ENCODE assay signal across 1 cellular context in the genomic region with DNA sequence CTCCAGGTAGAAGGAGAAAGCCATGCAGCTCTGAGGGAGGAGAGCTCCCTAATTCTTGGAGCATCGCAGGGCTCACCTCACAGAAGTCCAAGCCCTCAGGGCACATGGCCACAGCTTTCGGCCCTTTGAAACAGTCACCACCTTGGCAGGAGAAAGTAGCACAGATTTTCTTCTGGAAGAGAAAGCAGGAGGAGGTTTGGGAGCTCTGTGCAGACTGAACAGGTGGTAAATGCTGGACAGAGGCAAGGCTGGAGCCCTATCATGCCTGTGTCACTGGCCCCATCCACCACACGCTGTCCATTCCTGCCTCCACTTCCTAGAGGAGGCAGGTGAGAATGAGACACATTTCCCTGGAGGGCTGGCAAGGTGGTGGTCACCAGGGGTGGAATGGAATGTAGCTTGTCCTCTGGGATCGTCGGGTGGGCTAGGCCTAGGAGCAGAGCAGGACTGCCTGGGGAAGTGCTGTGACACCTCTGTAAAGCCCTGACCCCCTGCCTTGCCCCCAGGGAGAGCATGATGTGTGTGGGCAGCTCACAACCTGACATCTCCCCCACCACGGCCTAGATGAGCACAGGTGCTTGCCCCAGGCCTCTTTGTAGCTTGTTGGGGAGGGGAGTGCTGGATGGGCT.
A peak's percentile ranks its signal among the peaks of the same experiment; 100 is the strongest.
TF ChIP-seq lines count a peak whose summit lies in the region.

No MANE protein-coding gene starts in this region.

TF ChIP-seq in HepG2, 621 proteins besides CTCF, POLR2A, EP300 and RAD21:
- no peak for TF ChIP-seq ZFP90 (CRISPR knock-in tag; IDR thresholded peaks at IDR 0.05; ENCODE audit: borderline replicate concordance)
- TF ChIP-seq, protein P1, sequence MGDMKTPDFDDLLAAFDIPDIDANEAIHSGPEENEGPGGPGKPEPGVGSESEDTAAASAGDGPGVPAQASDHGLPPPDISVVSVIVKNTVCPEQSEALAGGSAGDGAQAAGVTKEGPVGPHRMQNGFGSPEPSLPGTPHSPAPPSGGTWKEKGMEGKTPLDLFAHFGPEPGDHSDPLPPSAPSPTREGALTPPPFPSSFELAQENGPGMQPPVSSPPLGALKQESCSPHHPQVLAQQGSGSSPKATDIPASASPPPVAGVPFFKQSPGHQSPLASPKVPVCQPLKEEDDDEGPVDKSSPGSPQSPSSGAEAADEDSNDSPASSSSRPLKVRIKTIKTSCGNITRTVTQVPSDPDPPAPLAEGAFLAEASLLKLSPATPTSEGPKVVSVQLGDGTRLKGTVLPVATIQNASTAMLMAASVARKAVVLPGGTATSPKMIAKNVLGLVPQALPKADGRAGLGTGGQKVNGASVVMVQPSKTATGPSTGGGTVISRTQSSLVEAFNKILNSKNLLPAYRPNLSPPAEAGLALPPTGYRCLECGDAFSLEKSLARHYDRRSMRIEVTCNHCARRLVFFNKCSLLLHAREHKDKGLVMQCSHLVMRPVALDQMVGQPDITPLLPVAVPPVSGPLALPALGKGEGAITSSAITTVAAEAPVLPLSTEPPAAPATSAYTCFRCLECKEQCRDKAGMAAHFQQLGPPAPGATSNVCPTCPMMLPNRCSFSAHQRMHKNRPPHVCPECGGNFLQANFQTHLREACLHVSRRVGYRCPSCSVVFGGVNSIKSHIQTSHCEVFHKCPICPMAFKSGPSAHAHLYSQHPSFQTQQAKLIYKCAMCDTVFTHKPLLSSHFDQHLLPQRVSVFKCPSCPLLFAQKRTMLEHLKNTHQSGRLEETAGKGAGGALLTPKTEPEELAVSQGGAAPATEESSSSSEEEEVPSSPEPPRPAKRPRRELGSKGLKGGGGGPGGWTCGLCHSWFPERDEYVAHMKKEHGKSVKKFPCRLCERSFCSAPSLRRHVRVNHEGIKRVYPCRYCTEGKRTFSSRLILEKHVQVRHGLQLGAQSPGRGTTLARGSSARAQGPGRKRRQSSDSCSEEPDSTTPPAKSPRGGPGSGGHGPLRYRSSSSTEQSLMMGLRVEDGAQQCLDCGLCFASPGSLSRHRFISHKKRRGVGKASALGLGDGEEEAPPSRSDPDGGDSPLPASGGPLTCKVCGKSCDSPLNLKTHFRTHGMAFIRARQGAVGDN (CRISPR knock-in tag; IDR thresholded peaks at IDR 0.05): peak; percentile 8; the same call in 1 of the 2 replicates
- peak; percentile 51 to 89 for TF ChIP-seq REST (IDR thresholded peaks at IDR 0.05; ENCODE audit: borderline replicate concordance in 1 of 2, low read depth in 1 of 2, low read length in 2 of 2)
- TF ChIP-seq MIER2 (CRISPR knock-in tag; IDR thresholded peaks at IDR 0.05): peak; percentile 83
- TF ChIP-seq ZNF770 (CRISPR knock-in tag; IDR thresholded peaks at IDR 0.05): no peak
